Comparison of ENCODE assay signal across 12 cellular contexts in genomic region chrX:1027133-1027532, GRCh38.
DNase-seq lines count a peak whose midpoint lies in the region; ATAC-seq and FAIRE-seq lines count a peak whose summit lies in the region.
"Had no signal": no experiment of that assay in that cellular context is flagged by ENCODE, and none has a peak within 500 bp of the region (broad histone marks: within the 10 kb centered on the region; RNA-seq: fewer than 3 reads in every experiment).

No MANE protein-coding gene starts in this region.

- H3K4me3 Mint-ChIP-seq in T-cell = peak overlapping the region; percentile 49 to 70 (median 65)
- peak overlapping the region; percentile 62 for H3K4me3 Mint-ChIP-seq in natural killer cell treated with Interleukin-12 subunit alpha and Interleukin-12 subunit beta and Interleukin-15 and Interleukin-18, amount 100 ng/mL, for 72 hours
- H3K4me3 Mint-ChIP-seq: nephron progenitor cell had no signal

- DNase-seq in T-cell = no peak
- no peak for DNase-seq in natural killer cell treated with Interleukin-12 subunit alpha and Interleukin-12 subunit beta and Interleukin-15 and Interleukin-18, amount 100 ng/mL, for 72 hours (ENCODE audit: low spot score)
- no peak for DNase-seq in urothelium cell line (ENCODE audit: low spot score)
- DNase-seq in iPS-NIHi7 (ENCODE audit: extremely low spot score) = no peak
- no peak for DNase-seq in stimulated activated CD4-positive, alpha-beta T cell treated with anti-CD3 and anti-CD28 coated beads, Interleukin-4, amount 100 ng/mL, for 24 hours
- DNase-seq: amygdala, NCI-H1105, nephron progenitor cell, PC-3 had no signal

- no peak for FAIRE-seq in urothelium cell line (lab: Jason Lieb, UNC)
- FAIRE-seq: endometrium had no signal

- H3K36me3 Mint-ChIP-seq in T-cell = no peaks in the 10 kb centered on the region
- peaks cover 6% of the 10 kb centered on the region for H3K36me3 Mint-ChIP-seq in natural killer cell treated with Interleukin-12 subunit alpha and Interleukin-12 subunit beta and Interleukin-15 and Interleukin-18, amount 100 ng/mL, for 72 hours

- H3K27me3 Mint-ChIP-seq in T-cell = peaks cover 3 to 22% of the 10 kb centered on the region in 2 donors
- peaks cover 12 to 15% of the 10 kb centered on the region in 2 donors for H3K27me3 Mint-ChIP-seq in natural killer cell treated with Interleukin-12 subunit alpha and Interleukin-12 subunit beta and Interleukin-15 and Interleukin-18, amount 100 ng/mL, for 72 hours

- CTCF ChIA-PET in T-cell (lab: Charles Lee) = no interaction called here

- peaks cover 0 to 4% (median 0%) of the 10 kb centered on the region in 3 donors for H3K9me3 Mint-ChIP-seq in T-cell
- no peaks in the 10 kb centered on the region for H3K9me3 Mint-ChIP-seq in natural killer cell treated with Interleukin-12 subunit alpha and Interleukin-12 subunit beta and Interleukin-15 and Interleukin-18, amount 100 ng/mL, for 72 hours

- no peak overlapping the region for H3K27ac Mint-ChIP-seq in T-cell
- H3K27ac Mint-ChIP-seq in natural killer cell treated with Interleukin-12 subunit alpha and Interleukin-12 subunit beta and Interleukin-15 and Interleukin-18, amount 100 ng/mL, for 72 hours = peak overlapping the region in 1 of 2 donors; percentile 37

- ATAC-seq in GM18907 (IDR thresholded peaks at IDR 0.05; ENCODE audit: unreplicated experiment) (peak; percentile 52), HG02759 (IDR thresholded peaks at IDR 0.05; ENCODE audit: unreplicated experiment) (peak; percentile 47), T-cell (replicated peaks in 1 of 4) (peak in 1 of 4 experiments; percentile 17)
- ATAC-seq in natural killer cell treated with Interleukin-12 subunit alpha and Interleukin-12 subunit beta and Interleukin-15 and Interleukin-18, amount 100 ng/mL, for 72 hours = no peak
- ATAC-seq: PC-3 had no signal

- H3K4me1 Mint-ChIP-seq in T-cell = peaks cover 17 to 20% (median 18%) of the 10 kb centered on the region in 3 donors
- peaks cover 12 to 14% of the 10 kb centered on the region in 2 donors for H3K4me1 Mint-ChIP-seq in natural killer cell treated with Interleukin-12 subunit alpha and Interleukin-12 subunit beta and Interleukin-15 and Interleukin-18, amount 100 ng/mL, for 72 hours (ENCODE audit: low read depth in 2 of 2)
- H3K4me1 Mint-ChIP-seq: nephron progenitor cell had no signal

- POLR2A ChIA-PET in T-cell (lab: Charles Lee) = no interaction called here

Comparison
In these comparisons a context has a peak if more than half of its experiments do, and no peak if none do; other contexts are left out.
1. ATAC-seq: peak in GM18907 (single experiment) and HG02759 (single experiment); none in natural killer cell treated with Interleukin-12 subunit alpha and Interleukin-12 subunit beta and Interleukin-15 and Interleukin-18, amount 100 ng/mL, for 72 hours (0 of 2).